Comparison of ENCODE assay signal across 11 cellular contexts in the genomic region with DNA sequence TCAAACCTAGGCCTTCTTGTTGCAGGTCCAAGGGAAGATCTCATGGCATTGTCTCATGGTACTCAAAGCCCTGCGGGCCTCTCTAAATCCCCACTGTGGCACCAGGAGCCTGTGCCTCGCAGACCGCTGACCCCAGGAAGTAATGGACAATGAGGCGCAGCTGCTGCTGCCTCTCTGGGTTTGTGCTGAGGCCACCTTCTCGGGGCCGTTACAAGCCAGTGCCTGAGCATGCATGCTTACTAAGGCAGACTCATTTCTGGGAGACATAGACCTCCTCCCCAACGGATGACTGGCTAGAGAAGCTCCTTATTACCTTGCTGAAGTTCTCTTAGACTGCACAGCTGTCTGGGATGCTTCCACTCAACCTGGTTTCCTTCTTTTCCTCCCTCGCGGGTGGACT. TPM values are rescaled to one million over a fixed set of nuclear protein-coding genes. Genes with fewer than 3 reads are reported as not detected.
DNase-seq lines count a peak whose midpoint lies in the region; ATAC-seq and TF ChIP-seq lines count a peak whose summit lies in the region.
"Had no signal": no experiment of that assay in that cellular context is flagged by ENCODE, and none has a peak within 500 bp of the region (broad histone marks: within the 10 kb centered on the region; RNA-seq: fewer than 3 reads in every experiment).

No MANE protein-coding gene starts in this region.

- H3K4me3 ChIP-seq in dorsolateral prefrontal cortex (peak overlapping the region in 49 of 59 donors; percentile 31 to 77 (median 61)), tibial nerve (peak overlapping the region in 3 of 4 donors; percentile 31 to 55 (median 48)), BE2C (ENCODE audit: low read depth, low read length) (no peak overlapping the region)

- DNase-seq in activated naive CD4-positive, alpha-beta T cell treated with anti-CD3 and anti-CD28 coated beads, Interleukin-2, amount 10 ng/mL, durations not matched to agents 7 days and 5 days, result no peak
- DNase-seq in activated naive CD4-positive, alpha-beta T cell treated with anti-CD3 and anti-CD28 coated beads, Interleukin-2, amount 50 U/mL, for 72 hours (ENCODE audit: low spot score in 2 of 2), result no peak
- DNase-seq in dorsolateral prefrontal cortex (no peak), myocyte (ENCODE audit: low read depth) (peak; percentile 81), tibial nerve (ENCODE audit: low spot score in 2 of 2) (no peak), BE2C (no peak), NCI-H2227 (lab: John Stamatoyannopoulos, UW; ENCODE audit: unreplicated experiment) (no peak)
- DNase-seq in stimulated activated naive B cell treated with anti-CD40 and anti-IgM and Interleukin-4, amounts not matched to agents 10 μg/mL and 1 μg/mL and 100 μg/mL, for 72 hours, result no peak
- DNase-seq: effector CD4-positive, alpha-beta T cell had no signal

- CTCF ChIA-PET in activated naive CD4-positive, alpha-beta T cell treated with anti-CD3 and anti-CD28 coated beads, Interleukin-2, amount 10 ng/mL, durations not matched to agents 7 days and 5 days (lab: Charles Lee), result interaction anchor here (0.6 to 1.3 kb wide), 3 partner anchors 9 to 428 kb away, joined by 3 to 5 read pairs (median 4); no protein-coding TSS in a partner anchor

- no peak for TF ChIP-seq EP300 in tibial nerve (IDR thresholded peaks at IDR 0.05)

- intact Hi-C loops in dorsolateral prefrontal cortex (cut with DNase I), result loop anchor here (5.0 to 10.0 kb wide), 3 partner anchors 234 to 596 kb away; a partner anchor contains a TSS

- no peak for ATAC-seq in activated naive CD4-positive, alpha-beta T cell treated with anti-CD3 and anti-CD28 coated beads, Interleukin-2, amount 50 U/mL, for 72 hours
- no peak for ATAC-seq in stimulated activated naive B cell treated with anti-CD40 and anti-IgM and Interleukin-4, amounts not matched to agents 10 μg/mL and 1 μg/mL and 100 μg/mL, for 72 hours (replicated peaks)
- ATAC-seq: HCT116 had no signal

- H3K4me1 ChIP-seq in tibial nerve (peaks cover 0 to 34% (median 17%) of the 10 kb centered on the region in 4 donors), BE2C (no peaks in the 10 kb centered on the region)

- H3K27ac ChIP-seq in dorsolateral prefrontal cortex, result peak overlapping the region in 48 of 59 donors; percentile 11 to 89 (median 76)
- H3K27ac ChIP-seq in tibial nerve, result peak overlapping the region in 2 of 4 donors; percentile 85 to 89
- H3K27ac ChIP-seq: KMS-11 had no signal

- H3K27me3 Mint-ChIP-seq in activated naive CD4-positive, alpha-beta T cell treated with anti-CD3 and anti-CD28 coated beads, Interleukin-2, amount 10 ng/mL, durations not matched to agents 7 days and 5 days, result no peaks in the 10 kb centered on the region
- H3K27me3 Mint-ChIP-seq in stimulated activated naive B cell treated with anti-CD40 and anti-IgM and Interleukin-4, amounts not matched to agents 10 μg/mL and 1 μg/mL and 100 μg/mL, for 72 hours, result no peaks in the 10 kb centered on the region

- no peaks in the 10 kb centered on the region for H3K27me3 ChIP-seq in dorsolateral prefrontal cortex
- no peaks in the 10 kb centered on the region for H3K27me3 ChIP-seq in tibial nerve
- H3K27me3 ChIP-seq in BE2C, result no peaks in the 10 kb centered on the region

- no peak for TF ChIP-seq CTCF in dorsolateral prefrontal cortex (IDR thresholded peaks at IDR 0.05 in 54 of 56, conservative IDR thresholded peaks at IDR 0.05 in 2 of 56; ENCODE audit: low read depth in 1 of 56, partially characterized antibody in 56 of 56)
- no peak for TF ChIP-seq CTCF in tibial nerve (IDR thresholded peaks at IDR 0.05)
- no peak for TF ChIP-seq CTCF in BE2C (IDR thresholded peaks at IDR 0.05; ENCODE audit: low read depth, low read length)

- no peak overlapping the region for H3K27ac Mint-ChIP-seq in activated naive CD4-positive, alpha-beta T cell treated with anti-CD3 and anti-CD28 coated beads, Interleukin-2, amount 10 ng/mL, durations not matched to agents 7 days and 5 days
- H3K27ac Mint-ChIP-seq in activated naive CD4-positive, alpha-beta T cell treated with anti-CD3 and anti-CD28 coated beads, Interleukin-2, amount 50 U/mL, for 72 hours, result no peak overlapping the region
- no peak overlapping the region for H3K27ac Mint-ChIP-seq in stimulated activated naive B cell treated with anti-CD40 and anti-IgM and Interleukin-4, amounts not matched to agents 10 μg/mL and 1 μg/mL and 100 μg/mL, for 72 hours

- WGBS in tibial nerve, 2 donors, result 51% methylated on average over 8 to 9 of the region's 9 CpGs

- no peaks in the 10 kb centered on the region for H3K9me3 Mint-ChIP-seq in activated naive CD4-positive, alpha-beta T cell treated with anti-CD3 and anti-CD28 coated beads, Interleukin-2, amount 10 ng/mL, durations not matched to agents 7 days and 5 days
- H3K9me3 Mint-ChIP-seq in activated naive CD4-positive, alpha-beta T cell treated with anti-CD3 and anti-CD28 coated beads, Interleukin-2, amount 50 U/mL, for 72 hours, result no peaks in the 10 kb centered on the region
- no peaks in the 10 kb centered on the region for H3K9me3 Mint-ChIP-seq in stimulated activated naive B cell treated with anti-CD40 and anti-IgM and Interleukin-4, amounts not matched to agents 10 μg/mL and 1 μg/mL and 100 μg/mL, for 72 hours

- H3K9me3 ChIP-seq in tibial nerve (no peaks in the 10 kb centered on the region), BE2C (no peaks in the 10 kb centered on the region)

- H3K4me1 Mint-ChIP-seq in activated naive CD4-positive, alpha-beta T cell treated with anti-CD3 and anti-CD28 coated beads, Interleukin-2, amount 10 ng/mL, durations not matched to agents 7 days and 5 days, result peaks cover 23% of the 10 kb centered on the region
- H3K4me1 Mint-ChIP-seq in stimulated activated naive B cell treated with anti-CD40 and anti-IgM and Interleukin-4, amounts not matched to agents 10 μg/mL and 1 μg/mL and 100 μg/mL, for 72 hours, result peaks cover 2 to 24% of the 10 kb centered on the region in 2 donors

- peak overlapping the region; percentile 78 for H3K4me3 Mint-ChIP-seq in activated naive CD4-positive, alpha-beta T cell treated with anti-CD3 and anti-CD28 coated beads, Interleukin-2, amount 10 ng/mL, durations not matched to agents 7 days and 5 days
- H3K4me3 Mint-ChIP-seq in stimulated activated naive B cell treated with anti-CD40 and anti-IgM and Interleukin-4, amounts not matched to agents 10 μg/mL and 1 μg/mL and 100 μg/mL, for 72 hours, result no peak overlapping the region

- no peaks in the 10 kb centered on the region for H3K36me3 Mint-ChIP-seq in activated naive CD4-positive, alpha-beta T cell treated with anti-CD3 and anti-CD28 coated beads, Interleukin-2, amount 10 ng/mL, durations not matched to agents 7 days and 5 days
- peaks cover 0 to 6% of the 10 kb centered on the region in 2 donors for H3K36me3 Mint-ChIP-seq in activated naive CD4-positive, alpha-beta T cell treated with anti-CD3 and anti-CD28 coated beads, Interleukin-2, amount 50 U/mL, for 72 hours
- H3K36me3 Mint-ChIP-seq in stimulated activated naive B cell treated with anti-CD40 and anti-IgM and Interleukin-4, amounts not matched to agents 10 μg/mL and 1 μg/mL and 100 μg/mL, for 72 hours, result peaks cover 0 to 2% of the 10 kb centered on the region in 2 donors

- H3K36me3 ChIP-seq in tibial nerve (peaks cover 0 to 4% (median 0%) of the 10 kb centered on the region in 3 donors), BE2C (no peaks in the 10 kb centered on the region)

- TF ChIP-seq POLR2A in tibial nerve (IDR thresholded peaks at IDR 0.05), result no peak

RNA-seq across cellular contexts. Expression of a gene that starts 1.3 kb away (rescaled TPM):
- 10 to 100 TPM; 16.1 to 19.8 TPM for total RNA-seq in activated naive CD4-positive, alpha-beta T cell treated with anti-CD3 and anti-CD28 coated beads, Interleukin-2, amount 50 U/mL, for 72 hours
- total RNA-seq in dorsolateral prefrontal cortex, result 10 to 100 TPM; 22.2 to 79.3 (median 39.1) TPM
- total RNA-seq in myocyte, result 52.0 and 69.8 TPM in 2 replicates
- polyA plus RNA-seq in myocyte (2012), result 54.9 TPM
- 10 to 100 TPM; 35.7 to 95.3 (median 72.4) TPM for total RNA-seq in tibial nerve
- polyA plus RNA-seq in BE2C (2012; ENCODE audit: insufficient read depth, insufficient read length, low read depth), result 6.6 TPM

RNA-seq across cellular contexts. Expression of a gene that starts 21.8 kb away (rescaled TPM):
- 10 to 100 TPM; 19.0 to 28.8 TPM for total RNA-seq in activated naive CD4-positive, alpha-beta T cell treated with anti-CD3 and anti-CD28 coated beads, Interleukin-2, amount 50 U/mL, for 72 hours
- total RNA-seq in dorsolateral prefrontal cortex (100 to 1,000 TPM in 50 of 120 experiments, 10 to 100 TPM in 70; 32.3 to 137 (median 97.0) TPM), myocyte (9.7 and 10.6 TPM in 2 replicates), tibial nerve (10 to 100 TPM; 13.1 to 29.4 (median 22.2) TPM)
- 5.9 TPM for polyA plus RNA-seq in myocyte (2012)
- 23.6 TPM for polyA plus RNA-seq in BE2C (2012; ENCODE audit: insufficient read depth, insufficient read length, low read depth)
